26 cellular contexts compared by ENCODE assay signal in genomic region chr7:30989008-30989823, GRCh38. TPM values are rescaled to one million over a fixed set of nuclear protein-coding genes. Genes with fewer than 3 reads are reported as not detected.
DNase-seq lines count a peak whose midpoint lies in the region; ATAC-seq, FAIRE-seq and TF ChIP-seq lines count a peak whose summit lies in the region.
"Had no signal": no experiment of that assay in that cellular context is flagged by ENCODE, and none has a peak within 500 bp of the region (broad histone marks: within the 10 kb centered on the region; RNA-seq: fewer than 3 reads in every experiment).

No MANE protein-coding gene starts in this region.

- 33% methylated on average over 6 of the region's 16 CpGs for WGBS in HepG2 (ENCODE audit: low lambda C conversion rate)
- 40% methylated on average over 1 of the region's 16 CpGs for WGBS in right lobe of liver (ENCODE audit: insufficient coverage, low coverage, low lambda C conversion rate, missing lambda C conversion rate)
- 8% methylated on average over 14 of the region's 16 CpGs for WGBS in K562 (ENCODE audit: insufficient coverage, low coverage, missing lambda C conversion rate)
- no CpG with 5 or more reads among the region's 16 CpGs for WGBS in mesendoderm (ENCODE audit: extremely low coverage, insufficient coverage, low lambda C conversion rate)

- TF ChIP-seq POLR2A in HepG2 (IDR thresholded peaks at IDR 0.05; ENCODE audit: insufficient read depth in 1 of 2, low read depth in 2 of 2, low read length in 2 of 2): no peak
- no peak for TF ChIP-seq POLR2A in right lobe of liver (IDR thresholded peaks at IDR 0.05)
- no peak for TF ChIP-seq POLR2A in K562 (conservative IDR thresholded peaks at IDR 0.05)
- TF ChIP-seq POLR2A in vagina (IDR thresholded peaks at IDR 0.05): no peak

- H3K27me3 ChIP-seq in HepG2 (ENCODE audit: control insufficient read depth in 1 of 2, insufficient read depth in 2 of 2, low read length in 2 of 2) (peaks cover 0 to 1% of the 10 kb centered on the region in 2 experiments; a peak in 1 of 5 replicates), right lobe of liver (no peaks in the 10 kb centered on the region), K562 (ENCODE audit: control insufficient read depth in 2 of 2, insufficient read depth in 2 of 2, low read length in 2 of 2) (peaks cover 23 to 64% of the 10 kb centered on the region in 2 experiments), mesendoderm (ENCODE audit: insufficient read depth, low read length, poor library complexity) (no peaks in the 10 kb centered on the region), vagina (no peaks in the 10 kb centered on the region)

- POLR2A ChIA-PET in HepG2 (lab: Yijun Ruan, JAX): no interaction called here
- POLR2A ChIA-PET in K562 (lab: Yijun Ruan, JAX): interaction anchor here (0.6 to 0.7 kb wide), 2 partner anchors 9 to 234 kb away, joined by 3 read pairs; no protein-coding TSS in a partner anchor
- POLR2A ChIA-PET in activated CD4-positive, alpha-beta memory T cell treated with anti-CD3 and anti-CD28 coated beads for 36 hours (lab: Charles Lee): no interaction called here

- no peak overlapping the region for H2BK120ac ChIP-seq in mesendoderm (ENCODE audit: low read depth, low read length)

- no peak overlapping the region for H2AK5ac ChIP-seq in mesendoderm (ENCODE audit: low read length)

- H3K4me1 ChIP-seq in HepG2 (ENCODE audit: insufficient read depth, low read length) (peaks cover 15% of the 10 kb centered on the region), right lobe of liver (no peaks in the 10 kb centered on the region), K562 (replicated peaks in 1 of 2; ENCODE audit: control insufficient read depth in 2 of 2, insufficient read depth in 2 of 2, low read length in 2 of 2) (peaks cover 0 to 25% of the 10 kb centered on the region in 2 experiments; a peak in 2 of 5 replicates), mesendoderm (ENCODE audit: control insufficient read depth, low read depth, low read length) (peaks cover 13% of the 10 kb centered on the region), vagina (peaks cover 23% of the 10 kb centered on the region)

- peak overlapping the region; percentile 50 for H3K56ac ChIP-seq in mesendoderm (ENCODE audit: low read length)

- no peak for FAIRE-seq in HepG2 (lab: Jason Lieb, UNC)
- FAIRE-seq in K562 (lab: Jason Lieb, UNC): no peak
- FAIRE-seq: D721Med, G401.6, GM12891 had no signal

- H3K4me3 Mint-ChIP-seq in activated CD4-positive, alpha-beta memory T cell treated with anti-CD3 and anti-CD28 coated beads for 36 hours: no peak overlapping the region
- H3K4me3 Mint-ChIP-seq: CD8-positive, alpha-beta T cell had no signal

- no peak overlapping the region for H3K4ac ChIP-seq in mesendoderm (ENCODE audit: low read depth, low read length)

- H3K4me2 ChIP-seq in HepG2 (ENCODE audit: low read depth, low read length): no peak overlapping the region
- H3K4me2 ChIP-seq in K562 (ENCODE audit: insufficient read depth, low read length): no peak overlapping the region
- no peak overlapping the region for H3K4me2 ChIP-seq in mesendoderm (ENCODE audit: low read length)
- H3K4me2 ChIP-seq: BLaER1 had no signal

- no peak overlapping the region for H4K8ac ChIP-seq in mesendoderm (ENCODE audit: low read depth, low read length)

- H2BK5ac ChIP-seq in mesendoderm (ENCODE audit: low read length): no peak overlapping the region

- H3K4me1 Mint-ChIP-seq in activated CD4-positive, alpha-beta memory T cell treated with anti-CD3 and anti-CD28 coated beads for 36 hours (ENCODE audit: low read depth): peaks cover 4% of the 10 kb centered on the region

- no peaks in the 10 kb centered on the region for H3K79me1 ChIP-seq in mesendoderm (ENCODE audit: low read length)

- H3K79me2 ChIP-seq in HepG2 (ENCODE audit: insufficient read depth, low read length) (no peaks in the 10 kb centered on the region), K562 (ENCODE audit: control insufficient read depth, insufficient read depth, low read length) (no peaks in the 10 kb centered on the region), mesendoderm (ENCODE audit: control insufficient read depth, insufficient read depth, low read length) (no peaks in the 10 kb centered on the region)

- H2AFZ ChIP-seq in HepG2 (ENCODE audit: low read length) (no peak overlapping the region), K562 (ENCODE audit: low read depth, low read length) (no peak overlapping the region)

- BruUV-seq in HepG2 (replicated peaks; lab: Mats Ljungman, UMichigan) (no TSS peak), K562 (replicated peaks; lab: Mats Ljungman, UMichigan) (no TSS peak)

- no peak overlapping the region for H3K27ac Mint-ChIP-seq in activated CD4-positive, alpha-beta memory T cell treated with anti-CD3 and anti-CD28 coated beads for 36 hours
- H3K27ac Mint-ChIP-seq: CD8-positive, alpha-beta T cell had no signal

- no peak overlapping the region for H2BK15ac ChIP-seq in mesendoderm (replicated peaks; ENCODE audit: low read depth)

- CTCF ChIA-PET in HepG2 (lab: Yijun Ruan, JAX; ENCODE audit: low intra/inter-chr PET ratio, low total read pairs): no interaction called here
- CTCF ChIA-PET in K562 (lab: Yijun Ruan, JAX; ENCODE audit: low intra/inter-chr PET ratio): no interaction called here
- CTCF ChIA-PET in activated CD4-positive, alpha-beta memory T cell treated with anti-CD3 and anti-CD28 coated beads for 36 hours (lab: Charles Lee): interaction anchor here (0.7 to 1.3 kb wide), 3 partner anchors 7 to 133 kb away, joined by 3 to 4 read pairs (median 3); no protein-coding TSS in a partner anchor

- intact Hi-C loops in HepG2 (cut with micrococcal nuclease; ENCODE audit: unreplicated experiment): no loop called here
- intact Hi-C loops in right lobe of liver (cut with DNase I): loop anchor here in 1 of 2 donors (5.0 kb wide), 1 partner anchor 133 kb away; no protein-coding TSS in a partner anchor
- intact Hi-C loops in K562 (cut with micrococcal nuclease): no loop called here
- intact Hi-C loops in vagina (cut with DNase I): no loop called here
- intact Hi-C loops in activated CD4-positive, alpha-beta memory T cell treated with anti-CD3 and anti-CD28 coated beads for 36 hours (cut with micrococcal nuclease): no loop called here

- no peak; the same call in 2 of the 3 replicates for ATAC-seq in HepG2
- ATAC-seq in right lobe of liver: no peak
- no peak for ATAC-seq in K562
- ATAC-seq: CD8-positive, alpha-beta T cell had no signal

- in situ Hi-C loops in HepG2 (cut with HindIII; ENCODE audit: extremely low pct_ligation_motif_present, low pct_unique_long_range_greater_than_20kb): loop anchor here (25.0 kb wide), 1 partner anchor 748 kb away; no protein-coding TSS in a partner anchor
- in situ Hi-C loops in K562 (cut with MboI): loop anchor here (10.0 kb wide), 1 partner anchor 746 kb away; no protein-coding TSS in a partner anchor

- H3K9me3 ChIP-seq in HepG2 (ENCODE audit: low read length) (no peaks in the 10 kb centered on the region), right lobe of liver (no peaks in the 10 kb centered on the region), K562 (replicated peaks; ENCODE audit: control insufficient read depth, insufficient read depth, low read depth, low read length) (no peaks in the 10 kb centered on the region), vagina (no peaks in the 10 kb centered on the region)

- TF ChIP-seq RAD21 in HepG2 (CRISPR knock-in tag; IDR thresholded peaks at IDR 0.05) (no peak), K562 (CRISPR knock-in tag; conservative IDR thresholded peaks at IDR 0.05 in 1 of 2, IDR thresholded peaks at IDR 0.05 in 1 of 2) (no peak)

- no peak overlapping the region for H3K23ac ChIP-seq in mesendoderm (ENCODE audit: low read length)

- H4K5ac ChIP-seq in mesendoderm (ENCODE audit: low read length): no peak overlapping the region

- H3K9ac ChIP-seq in HepG2 (ENCODE audit: insufficient read depth, low read depth, low read length) (no peak overlapping the region), K562 (ENCODE audit: insufficient read depth in 1 of 2, low read depth in 2 of 2, low read length in 2 of 2) (no peak overlapping the region; a peak in 1 of 4 replicates), mesendoderm (ENCODE audit: low read length) (no peak overlapping the region)
- H3K9ac ChIP-seq: BLaER1 had no signal

- no peaks in the 10 kb centered on the region for H3K9me1 ChIP-seq in K562 (ENCODE audit: control insufficient read depth, insufficient read depth, low read length)

- H3K9me3 Mint-ChIP-seq in activated CD4-positive, alpha-beta memory T cell treated with anti-CD3 and anti-CD28 coated beads for 36 hours: no peaks in the 10 kb centered on the region
- H3K9me3 Mint-ChIP-seq: CD8-positive, alpha-beta T cell had no signal

- TF ChIP-seq CTCF in HepG2 (CRISPR knock-in tag; IDR thresholded peaks at IDR 0.05) (no peak), right lobe of liver (IDR thresholded peaks at IDR 0.05) (no peak), K562 (IDR thresholded peaks at IDR 0.05 in 2 of 3, conservative IDR thresholded peaks at IDR 0.05 in 1 of 3; ENCODE audit: insufficient read depth in 2 of 3, low read depth in 1 of 3, low read length in 3 of 3) (no peak), vagina (IDR thresholded peaks at IDR 0.05) (no peak)

- H3K27ac ChIP-seq in HepG2 (ENCODE audit: extremely low read length, insufficient read depth, low read length) (no peak overlapping the region), right lobe of liver (no peak overlapping the region), K562 (ENCODE audit: extremely low read depth, low read depth, low read length) (no peak overlapping the region), mesendoderm (ENCODE audit: low read depth, low read length) (no peak overlapping the region), vagina (peak overlapping the region; percentile 13)
- H3K27ac ChIP-seq: BLaER1 had no signal

- no peaks in the 10 kb centered on the region for H3K36me3 Mint-ChIP-seq in activated CD4-positive, alpha-beta memory T cell treated with anti-CD3 and anti-CD28 coated beads for 36 hours
- H3K36me3 Mint-ChIP-seq: CD8-positive, alpha-beta T cell had no signal

- no peaks in the 10 kb centered on the region for H3K36me3 ChIP-seq in HepG2 (replicated peaks in 1 of 2; ENCODE audit: control insufficient read depth in 1 of 2, insufficient read depth in 2 of 2, low read length in 2 of 2)
- no peaks in the 10 kb centered on the region for H3K36me3 ChIP-seq in right lobe of liver
- no peaks in the 10 kb centered on the region for H3K36me3 ChIP-seq in K562 (ENCODE audit: control insufficient read depth, insufficient read depth, low read length)
- H3K36me3 ChIP-seq in mesendoderm (ENCODE audit: control insufficient read depth, insufficient read depth, low read length): no peaks in the 10 kb centered on the region
- no peaks in the 10 kb centered on the region for H3K36me3 ChIP-seq in vagina
- H3K36me3 ChIP-seq: BLaER1 had no signal

- DNase-seq in HepG2 (ENCODE audit: low spot score): no peak
- DNase-seq in right lobe of liver: no peak
- DNase-seq in K562 (ENCODE audit: extremely low read depth in 1 of 4, low spot score in 3 of 4): no peak
- no peak for DNase-seq in mesendoderm
- DNase-seq in vagina (ENCODE audit: extremely low spot score in 2 of 2): no peak
- no peak for DNase-seq in HK-2 (ENCODE audit: unreplicated experiment)
- DNase-seq in activated CD4-positive, alpha-beta memory T cell treated with anti-CD3 and anti-CD28 coated beads for 36 hours: no peak
- no peak for DNase-seq in NCI-H128 (lab: John Stamatoyannopoulos, UW; ENCODE audit: unreplicated experiment)
- DNase-seq: CD8-positive, alpha-beta T cell; DND-41; GOT3; IMR-90; NCI-H1105 treated with DMSO at 0.1 percent for 48 hours; NCI-H187; NCI-H226; NCI-H524 treated with DMSO at 0.1 percent for 48 hours; SIG-M5 had no signal

- H4K20me1 ChIP-seq in HepG2 (ENCODE audit: insufficient read depth, low read length) (no peaks in the 10 kb centered on the region), K562 (replicated peaks; ENCODE audit: control insufficient read depth, insufficient read depth, low read length) (no peaks in the 10 kb centered on the region; the same call in 1 of the 2 replicates)
- H4K20me1 ChIP-seq: BLaER1 had no signal

- H3K4me3 ChIP-seq in HepG2 (replicated peaks in 1 of 3; ENCODE audit: insufficient read depth in 1 of 3, low read depth in 2 of 3, low read length in 3 of 3): no peak overlapping the region
- H3K4me3 ChIP-seq in right lobe of liver: no peak overlapping the region
- H3K4me3 ChIP-seq in K562: no peak overlapping the region
- no peak overlapping the region for H3K4me3 ChIP-seq in mesendoderm (ENCODE audit: low read length)
- H3K4me3 ChIP-seq in vagina: no peak overlapping the region
- H3K4me3 ChIP-seq: BLaER1 had no signal

- peaks cover 7% of the 10 kb centered on the region for H3K27me3 Mint-ChIP-seq in activated CD4-positive, alpha-beta memory T cell treated with anti-CD3 and anti-CD28 coated beads for 36 hours

- no peak overlapping the region for H3K18ac ChIP-seq in mesendoderm (ENCODE audit: low read length)

- TF ChIP-seq EP300 in HepG2 (IDR thresholded peaks at IDR 0.05; ENCODE audit: low read depth in 2 of 2, low read length in 2 of 2) (no peak), HepG2 (CRISPR knock-in tag; IDR thresholded peaks at IDR 0.05; ENCODE audit: borderline replicate concordance) (no peak), K562 (IDR thresholded peaks at IDR 0.05; ENCODE audit: low read length) (no peak)

RNA-seq across cellular contexts. Expression of gene GHRHR, which starts 25.5 kb away (rescaled TPM):
- total RNA-seq in HepG2 (2016; rRNA removed; fragmentation: Illumina TruSeq; extraction: Trizol): not detected in 2 replicates
- not detected in 2 replicates for total RNA-seq in HepG2 (2016; cell fraction: cytosol; rRNA removed; fragmentation: Illumina TruSeq; extraction: Trizol; ENCODE audit: low read depth)
- not detected in 2 replicates for total RNA-seq in HepG2 (2016; cell fraction: insoluble cytoplasmic fraction; rRNA removed; fragmentation: Illumina TruSeq; extraction: Trizol)
- not detected in 2 replicates for total RNA-seq in HepG2 (2016; cell fraction: membrane; rRNA removed; fragmentation: Illumina TruSeq; extraction: Trizol)
- not detected in 2 replicates for total RNA-seq in HepG2 (2016; cell fraction: nucleus; rRNA removed; fragmentation: Illumina TruSeq; extraction: Trizol)
- not detected in 2 replicates for polyA plus RNA-seq in HepG2 (2011; rRNA removed)
- polyA plus RNA-seq in HepG2 (2011; cell fraction: cytosol; rRNA removed): not detected in 2 replicates
- not detected in 2 replicates for polyA plus RNA-seq in HepG2 (2011; cell fraction: nucleus; rRNA removed)
- not detected in 2 replicates for polyA plus RNA-seq in HepG2 (2012)
- not detected in 2 replicates for polyA plus RNA-seq in HepG2 (2016; cell fraction: cytosol; fragmentation: Illumina TruSeq; extraction: Trizol; ENCODE audit: low read depth)
- not detected in 2 replicates for polyA plus RNA-seq in HepG2 (2016; cell fraction: insoluble cytoplasmic fraction; fragmentation: Illumina TruSeq; extraction: Trizol; ENCODE audit: low read depth)
- polyA plus RNA-seq in HepG2 (2016; cell fraction: membrane; fragmentation: Illumina TruSeq; extraction: Trizol; ENCODE audit: low read depth): not detected in 2 replicates
- polyA plus RNA-seq in HepG2 (2016; cell fraction: nucleus; fragmentation: Illumina TruSeq; extraction: Trizol; ENCODE audit: insufficient read depth, low read depth): not detected in 2 replicates
- not detected in 2 replicates for polyA minus RNA-seq in HepG2 (2011; rRNA and poly(A)+ RNA removed; ENCODE audit: low replicate concordance)
- not detected in 2 replicates for polyA minus RNA-seq in HepG2 (2011; cell fraction: cytosol; rRNA and poly(A)+ RNA removed)
- polyA minus RNA-seq in HepG2 (2011; cell fraction: nucleus; rRNA and poly(A)+ RNA removed): not detected in 2 replicates
- total RNA-seq in right lobe of liver: under 1 TPM in 3 of 6 experiments, not detected in 3; 0.37 to 0.60 (median 0.59) TPM
- total RNA-seq in K562 (2011; cell fraction: chromatin; rRNA removed; ENCODE audit: low replicate concordance): not detected in 2 replicates
- not detected in 2 replicates for total RNA-seq in K562 (2011; cell fraction: nucleolus; rRNA removed)
- not detected in 2 replicates for total RNA-seq in K562 (2011; cell fraction: nucleoplasm; rRNA removed)
- 0.61 TPM in 1 of 2 replicates, not detected in the other for total RNA-seq in K562 (2014; rRNA removed)
- total RNA-seq in K562 (2014; rRNA removed; fragmentation: Illumina TruSeq; extraction: Trizol): not detected in 2 replicates
- total RNA-seq in K562 (2015; rRNA removed; fragmentation: Illumina TruSeq; extraction: Trizol): not detected in 2 replicates
- not detected in 2 replicates for total RNA-seq in K562 (2021)
- not detected in 2 replicates for polyA plus RNA-seq in K562 (2011; rRNA removed)
- polyA plus RNA-seq in K562 (2011; cell fraction: cytosol; rRNA removed): not detected in 2 replicates
- 0.25 TPM in 1 of 2 replicates, not detected in the other for polyA plus RNA-seq in K562 (2011; cell fraction: nucleus; rRNA removed)
- polyA plus RNA-seq in K562 (2012): not detected in 2 replicates
- polyA plus RNA-seq in K562 (2014; fragmentation: Illumina TruSeq; extraction: Trizol): not detected in 2 replicates
- not detected for polyA plus RNA-seq in K562 (2014; fragmentation: Nextera tagmentation; extraction: Ambion mirVana)
- not detected in 2 replicates for polyA plus RNA-seq in K562 (2014; rRNA removed)
- not detected in 2 replicates for polyA minus RNA-seq in K562 (2011; rRNA and poly(A)+ RNA removed)
- polyA minus RNA-seq in K562 (2011; cell fraction: cytosol; rRNA and poly(A)+ RNA removed): not detected in 2 replicates
- not detected in 2 replicates for polyA minus RNA-seq in K562 (2011; cell fraction: nucleus; rRNA and poly(A)+ RNA removed)
- polyA plus RNA-seq in mesendoderm (2013, experiment 1 of 2): 1.7 TPM
- 2.4 TPM for polyA plus RNA-seq in mesendoderm (2013, experiment 2 of 2)
- total RNA-seq in vagina: not detected
- total RNA-seq in activated CD4-positive, alpha-beta memory T cell treated with anti-CD3 and anti-CD28 coated beads for 36 hours: not detected
- total RNA-seq: A172; CD8-positive, alpha-beta T cell; HT-29; IMR-90; LHCN-M2; OCI-LY7; RPMI7951 had no signal
- polyA plus RNA-seq: IMR-90 had no signal
